In the genomic region with DNA sequence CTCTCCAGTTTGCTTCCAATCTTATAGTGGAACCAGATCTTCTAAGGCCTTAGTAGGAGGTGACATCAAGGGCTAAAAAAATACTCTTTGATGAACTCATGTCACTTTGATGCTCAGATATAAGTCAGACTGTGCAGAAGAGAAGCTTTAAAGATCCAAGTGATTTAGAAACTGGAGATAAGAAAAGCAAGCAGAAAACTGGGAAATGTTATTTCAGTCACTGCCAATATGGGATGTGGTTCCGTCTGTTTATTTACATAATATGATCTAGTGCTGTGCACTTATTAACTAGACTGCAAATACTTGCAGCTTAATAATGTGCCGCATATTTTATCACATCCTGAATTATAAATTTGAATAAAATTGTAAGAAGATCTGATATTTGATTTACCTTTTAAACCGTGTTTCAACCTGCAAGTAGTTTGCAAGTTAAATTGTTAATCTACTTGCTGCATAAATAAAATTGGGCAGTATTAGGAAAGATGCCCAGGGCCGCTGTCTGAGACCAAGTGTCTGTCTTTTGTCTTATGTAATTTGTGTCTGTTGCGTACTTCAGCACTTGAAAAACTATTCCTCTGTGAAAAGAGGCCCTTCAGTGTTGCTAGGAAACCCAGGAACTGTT, we compare ENCODE assay signal across 1 cellular context.
A peak's percentile ranks its signal among the peaks of the same experiment; 100 is the strongest.
TF ChIP-seq lines count a peak whose summit lies in the region.

No MANE protein-coding gene starts in this region.

TF ChIP-seq in HEK293, 187 proteins besides CTCF, POLR2A, EP300 and RAD21 (continued from another document):
- TF ChIP-seq, protein P1, sequence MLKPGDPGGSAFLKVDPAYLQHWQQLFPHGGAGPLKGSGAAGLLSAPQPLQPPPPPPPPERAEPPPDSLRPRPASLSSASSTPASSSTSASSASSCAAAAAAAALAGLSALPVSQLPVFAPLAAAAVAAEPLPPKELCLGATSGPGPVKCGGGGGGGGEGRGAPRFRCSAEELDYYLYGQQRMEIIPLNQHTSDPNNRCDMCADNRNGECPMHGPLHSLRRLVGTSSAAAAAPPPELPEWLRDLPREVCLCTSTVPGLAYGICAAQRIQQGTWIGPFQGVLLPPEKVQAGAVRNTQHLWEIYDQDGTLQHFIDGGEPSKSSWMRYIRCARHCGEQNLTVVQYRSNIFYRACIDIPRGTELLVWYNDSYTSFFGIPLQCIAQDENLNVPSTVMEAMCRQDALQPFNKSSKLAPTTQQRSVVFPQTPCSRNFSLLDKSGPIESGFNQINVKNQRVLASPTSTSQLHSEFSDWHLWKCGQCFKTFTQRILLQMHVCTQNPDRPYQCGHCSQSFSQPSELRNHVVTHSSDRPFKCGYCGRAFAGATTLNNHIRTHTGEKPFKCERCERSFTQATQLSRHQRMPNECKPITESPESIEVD (tag by site-specific recombination; IDR thresholded peaks at IDR 0.05) = peak; percentile 85
- TF ChIP-seq ZNF24 (tag by site-specific recombination; IDR thresholded peaks at IDR 0.05) (0 out of 2 replicates have a peak, but pooled peaks have one; percentile 30), ZNF391 (tag by site-specific recombination; IDR thresholded peaks at IDR 0.05; ENCODE audit: borderline replicate concordance, low read depth) (no peak), ZNF354C (tag by site-specific recombination; IDR thresholded peaks at IDR 0.05; ENCODE audit: borderline replicate concordance, low read depth) (no peak), ZNF76 (tag by site-specific recombination; IDR thresholded peaks at IDR 0.05; ENCODE audit: borderline replicate concordance, low read depth) (0 out of 2 replicates have a peak, but pooled peaks have one; percentile 19), ZNF776 (tag by site-specific recombination; IDR thresholded peaks at IDR 0.05; ENCODE audit: borderline replicate concordance) (no peak), ZBTB21 (tag by site-specific recombination; IDR thresholded peaks at IDR 0.05) (0 out of 2 replicates have a peak, but pooled peaks have one; percentile 17), ZNF324 (tag by site-specific recombination; IDR thresholded peaks at IDR 0.05) (peak; percentile 67; the same call in 1 of the 2 replicates), ZNF560 (tag by site-specific recombination; IDR thresholded peaks at IDR 0.05; ENCODE audit: borderline replicate concordance) (no peak), FEZF1 (tag by site-specific recombination; IDR thresholded peaks at IDR 0.05) (peak; percentile 98), ZNF510 (tag by site-specific recombination; IDR thresholded peaks at IDR 0.05; ENCODE audit: insufficient replicate concordance) (no peak), ZNF202 (tag by site-specific recombination; IDR thresholded peaks at IDR 0.05; ENCODE audit: borderline replicate concordance) (no peak)
- TF ChIP-seq, protein P2, sequence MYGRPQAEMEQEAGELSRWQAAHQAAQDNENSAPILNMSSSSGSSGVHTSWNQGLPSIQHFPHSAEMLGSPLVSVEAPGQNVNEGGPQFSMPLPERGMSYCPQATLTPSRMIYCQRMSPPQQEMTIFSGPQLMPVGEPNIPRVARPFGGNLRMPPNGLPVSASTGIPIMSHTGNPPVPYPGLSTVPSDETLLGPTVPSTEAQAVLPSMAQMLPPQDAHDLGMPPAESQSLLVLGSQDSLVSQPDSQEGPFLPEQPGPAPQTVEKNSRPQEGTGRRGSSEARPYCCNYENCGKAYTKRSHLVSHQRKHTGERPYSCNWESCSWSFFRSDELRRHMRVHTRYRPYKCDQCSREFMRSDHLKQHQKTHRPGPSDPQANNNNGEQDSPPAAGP (tag by site-specific recombination; IDR thresholded peaks at IDR 0.05) = no peak
- TF ChIP-seq, protein P3, sequence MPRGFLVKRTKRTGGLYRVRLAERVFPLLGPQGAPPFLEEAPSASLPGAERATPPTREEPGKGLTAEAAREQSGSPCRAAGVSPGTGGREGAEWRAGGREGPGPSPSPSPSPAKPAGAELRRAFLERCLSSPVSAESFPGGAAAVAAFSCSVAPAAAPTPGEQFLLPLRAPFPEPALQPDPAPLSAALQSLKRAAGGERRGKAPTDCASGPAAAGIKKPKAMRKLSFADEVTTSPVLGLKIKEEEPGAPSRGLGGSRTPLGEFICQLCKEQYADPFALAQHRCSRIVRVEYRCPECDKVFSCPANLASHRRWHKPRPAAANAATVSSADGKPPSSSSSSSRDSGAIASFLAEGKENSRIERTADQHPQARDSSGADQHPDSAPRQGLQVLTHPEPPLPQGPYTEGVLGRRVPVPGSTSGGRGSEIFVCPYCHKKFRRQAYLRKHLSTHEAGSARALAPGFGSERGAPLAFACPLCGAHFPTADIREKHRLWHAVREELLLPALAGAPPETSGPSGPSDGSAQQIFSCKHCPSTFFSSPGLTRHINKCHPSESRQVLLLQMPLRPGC (tag by site-specific recombination; IDR thresholded peaks at IDR 0.05) = no peak
- TF ChIP-seq, protein P4, sequence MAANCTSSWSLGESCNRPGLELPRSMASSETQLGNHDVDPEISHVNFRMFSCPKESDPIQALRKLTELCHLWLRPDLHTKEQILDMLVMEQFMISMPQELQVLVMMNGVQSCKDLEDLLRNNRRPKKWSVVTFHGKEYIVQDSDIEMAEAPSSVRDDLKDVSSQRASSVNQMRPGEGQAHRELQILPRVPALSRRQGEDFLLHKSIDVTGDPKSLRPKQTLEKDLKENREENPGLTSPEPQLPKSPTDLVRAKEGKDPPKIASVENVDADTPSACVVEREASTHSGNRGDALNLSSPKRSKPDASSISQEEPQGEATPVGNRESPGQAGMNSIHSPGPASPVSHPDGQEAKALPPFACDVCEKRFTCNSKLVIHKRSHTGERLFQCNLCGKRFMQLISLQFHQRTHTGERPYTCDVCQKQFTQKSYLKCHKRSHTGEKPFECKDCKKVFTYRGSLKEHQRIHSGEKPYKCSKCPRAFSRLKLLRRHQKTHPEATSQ (tag by site-specific recombination; IDR thresholded peaks at IDR 0.05) = no peak
- TF ChIP-seq, protein P5, sequence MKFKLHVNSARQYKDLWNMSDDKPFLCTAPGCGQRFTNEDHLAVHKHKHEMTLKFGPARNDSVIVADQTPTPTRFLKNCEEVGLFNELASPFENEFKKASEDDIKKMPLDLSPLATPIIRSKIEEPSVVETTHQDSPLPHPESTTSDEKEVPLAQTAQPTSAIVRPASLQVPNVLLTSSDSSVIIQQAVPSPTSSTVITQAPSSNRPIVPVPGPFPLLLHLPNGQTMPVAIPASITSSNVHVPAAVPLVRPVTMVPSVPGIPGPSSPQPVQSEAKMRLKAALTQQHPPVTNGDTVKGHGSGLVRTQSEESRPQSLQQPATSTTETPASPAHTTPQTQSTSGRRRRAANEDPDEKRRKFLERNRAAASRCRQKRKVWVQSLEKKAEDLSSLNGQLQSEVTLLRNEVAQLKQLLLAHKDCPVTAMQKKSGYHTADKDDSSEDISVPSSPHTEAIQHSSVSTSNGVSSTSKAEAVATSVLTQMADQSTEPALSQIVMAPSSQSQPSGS (tag by site-specific recombination; IDR thresholded peaks at IDR 0.05; ENCODE audit: low read depth) = no peak
- TF ChIP-seq, protein P6, sequence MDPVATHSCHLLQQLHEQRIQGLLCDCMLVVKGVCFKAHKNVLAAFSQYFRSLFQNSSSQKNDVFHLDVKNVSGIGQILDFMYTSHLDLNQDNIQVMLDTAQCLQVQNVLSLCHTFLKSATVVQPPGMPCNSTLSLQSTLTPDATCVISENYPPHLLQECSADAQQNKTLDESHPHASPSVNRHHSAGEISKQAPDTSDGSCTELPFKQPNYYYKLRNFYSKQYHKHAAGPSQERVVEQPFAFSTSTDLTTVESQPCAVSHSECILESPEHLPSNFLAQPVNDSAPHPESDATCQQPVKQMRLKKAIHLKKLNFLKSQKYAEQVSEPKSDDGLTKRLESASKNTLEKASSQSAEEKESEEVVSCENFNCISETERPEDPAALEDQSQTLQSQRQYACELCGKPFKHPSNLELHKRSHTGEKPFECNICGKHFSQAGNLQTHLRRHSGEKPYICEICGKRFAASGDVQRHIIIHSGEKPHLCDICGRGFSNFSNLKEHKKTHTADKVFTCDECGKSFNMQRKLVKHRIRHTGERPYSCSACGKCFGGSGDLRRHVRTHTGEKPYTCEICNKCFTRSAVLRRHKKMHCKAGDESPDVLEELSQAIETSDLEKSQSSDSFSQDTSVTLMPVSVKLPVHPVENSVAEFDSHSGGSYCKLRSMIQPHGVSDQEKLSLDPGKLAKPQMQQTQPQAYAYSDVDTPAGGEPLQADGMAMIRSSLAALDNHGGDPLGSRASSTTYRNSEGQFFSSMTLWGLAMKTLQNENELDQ (tag by site-specific recombination; IDR thresholded peaks at IDR 0.05; ENCODE audit: low read depth) = no peak
